In genomic region chr3:32564195-32564594, GRCh38 we compare ENCODE assay signal across 1 cellular context.
TF ChIP-seq lines count a peak whose summit lies in the region.

No MANE protein-coding gene starts in this region.

TF ChIP-seq in K562, 482 proteins besides CTCF, POLR2A, EP300 and RAD21:
- TF ChIP-seq, protein P1, sequence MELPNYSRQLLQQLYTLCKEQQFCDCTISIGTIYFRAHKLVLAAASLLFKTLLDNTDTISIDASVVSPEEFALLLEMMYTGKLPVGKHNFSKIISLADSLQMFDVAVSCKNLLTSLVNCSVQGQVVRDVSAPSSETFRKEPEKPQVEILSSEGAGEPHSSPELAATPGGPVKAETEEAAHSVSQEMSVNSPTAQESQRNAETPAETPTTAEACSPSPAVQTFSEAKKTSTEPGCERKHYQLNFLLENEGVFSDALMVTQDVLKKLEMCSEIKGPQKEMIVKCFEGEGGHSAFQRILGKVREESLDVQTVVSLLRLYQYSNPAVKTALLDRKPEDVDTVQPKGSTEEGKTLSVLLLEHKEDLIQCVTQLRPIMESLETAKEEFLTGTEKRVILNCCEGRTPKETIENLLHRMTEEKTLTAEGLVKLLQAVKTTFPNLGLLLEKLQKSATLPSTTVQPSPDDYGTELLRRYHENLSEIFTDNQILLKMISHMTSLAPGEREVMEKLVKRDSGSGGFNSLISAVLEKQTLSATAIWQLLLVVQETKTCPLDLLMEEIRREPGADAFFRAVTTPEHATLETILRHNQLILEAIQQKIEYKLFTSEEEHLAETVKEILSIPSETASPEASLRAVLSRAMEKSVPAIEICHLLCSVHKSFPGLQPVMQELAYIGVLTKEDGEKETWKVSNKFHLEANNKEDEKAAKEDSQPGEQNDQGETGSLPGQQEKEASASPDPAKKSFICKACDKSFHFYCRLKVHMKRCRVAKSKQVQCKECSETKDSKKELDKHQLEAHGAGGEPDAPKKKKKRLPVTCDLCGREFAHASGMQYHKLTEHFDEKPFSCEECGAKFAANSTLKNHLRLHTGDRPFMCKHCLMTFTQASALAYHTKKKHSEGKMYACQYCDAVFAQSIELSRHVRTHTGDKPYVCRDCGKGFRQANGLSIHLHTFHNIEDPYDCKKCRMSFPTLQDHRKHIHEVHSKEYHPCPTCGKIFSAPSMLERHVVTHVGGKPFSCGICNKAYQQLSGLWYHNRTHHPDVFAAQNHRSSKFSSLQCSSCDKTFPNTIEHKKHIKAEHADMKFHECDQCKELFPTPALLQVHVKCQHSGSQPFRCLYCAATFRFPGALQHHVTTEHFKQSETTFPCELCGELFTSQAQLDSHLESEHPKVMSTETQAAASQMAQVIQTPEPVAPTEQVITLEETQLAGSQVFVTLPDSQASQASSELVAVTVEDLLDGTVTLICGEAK (IDR thresholded peaks at IDR 0.05), result peak; percentile 95
- TF ChIP-seq, protein P1 (CRISPR knock-in tag; IDR thresholded peaks at IDR 0.05), result peak; percentile 94
- TF ChIP-seq ZNF23 (CRISPR knock-in tag; IDR thresholded peaks at IDR 0.05) (no peak), NFIC (IDR thresholded peaks at IDR 0.05) (peak; percentile 51; the same call in 1 of the 2 replicates)
